Comparison of ENCODE assay signal across 29 cellular contexts in genomic region chr6:83908813-83909212, GRCh38. TPM values are rescaled to one million over a fixed set of nuclear protein-coding genes. Genes with fewer than 3 reads are reported as not detected.
DNase-seq lines count a peak whose midpoint lies in the region; ATAC-seq, FAIRE-seq and TF ChIP-seq lines count a peak whose summit lies in the region.
"Had no signal": no experiment of that assay in that cellular context is flagged by ENCODE, and none has a peak within 500 bp of the region (broad histone marks: within the 10 kb centered on the region; RNA-seq: fewer than 3 reads in every experiment).

No MANE protein-coding gene starts in this region.

- POLR2A ChIA-PET in RWPE1 (lab: Yijun Ruan, JAX; ENCODE audit: low non-redundant PET), result no interaction called here
- POLR2A ChIA-PET in endothelial cell of umbilical vein (lab: Charles Lee), result no interaction called here

- CTCF ChIA-PET in RWPE1 (lab: Yijun Ruan, JAX) (no interaction called here), endothelial cell of umbilical vein (lab: Charles Lee) (no interaction called here)

- TF ChIP-seq CTCF in RWPE1 (conservative IDR thresholded peaks at IDR 0.05; ENCODE audit: low read depth) (no peak), endothelial cell of umbilical vein (IDR thresholded peaks at IDR 0.05; ENCODE audit: extremely low read depth in 1 of 2, insufficient read depth in 1 of 2, low read depth in 1 of 2, low read length in 2 of 2) (no peak)

- peaks cover 3% of the 10 kb centered on the region for H3K79me2 ChIP-seq in endothelial cell of umbilical vein (ENCODE audit: control insufficient read depth, insufficient read depth, low read length)

- no peak overlapping the region for H3K4me3 ChIP-seq in endothelial cell of umbilical vein (replicated peaks in 1 of 3; ENCODE audit: insufficient read depth in 1 of 3, low read depth in 1 of 3, low read length in 3 of 3)
- H3K4me3 ChIP-seq: ascending aorta, esophagus squamous epithelium, gastroesophageal sphincter, lower lobe of right lung, PC-9, stomach, tibial artery had no signal

- no peaks in the 10 kb centered on the region for H3K36me3 ChIP-seq in endothelial cell of umbilical vein (ENCODE audit: control insufficient read depth in 2 of 2, extremely low read depth in 1 of 2, insufficient read depth in 2 of 2, low read length in 2 of 2)
- H3K36me3 ChIP-seq: ascending aorta, gastroesophageal sphincter, tibial artery had no signal

- H3K27me3 ChIP-seq in endothelial cell of umbilical vein (ENCODE audit: control insufficient read depth in 2 of 2, insufficient read depth in 2 of 2, low read length in 2 of 2), result no peaks in the 10 kb centered on the region
- H3K27me3 ChIP-seq: ascending aorta, esophagus squamous epithelium, gastroesophageal sphincter, stomach, tibial artery had no signal

- DNase-seq in H54 (ENCODE audit: insufficient read length, low spot score) (peak; percentile 4), RWPE1 (ENCODE audit: low spot score) (peak; percentile 8), endothelial cell of umbilical vein (ENCODE audit: low read depth, low spot score) (peak; percentile 19), renal cortical epithelial cell (ENCODE audit: low read depth) (peak; percentile 1), SHP77 treated with DMSO at 0.1 percent for 48 hours (lab: John Stamatoyannopoulos, UW) (no peak)
- DNase-seq: activated CD4-positive, alpha-beta T cell treated with anti-CD3 and anti-CD28 coated beads, Interleukin-2, amount 50 U/mL, for 48 hours; activated CD4-positive, CD25-positive, alpha-beta regulatory T cell; activated CD8-positive, alpha-beta memory T cell treated with anti-CD3 and anti-CD28 coated beads, Interleukin-2, amount 50 U/mL, for 48 hours; CD4-positive, alpha-beta memory T cell; effector memory CD4-positive, alpha-beta T cell; esophagus squamous epithelium; GF-D8; islet precursor cell; lower lobe of right lung; NCI-H2029 treated with DMSO at 0.1 percent for 48 hours; NCI-H446 treated with DMSO at 0.1 percent for 48 hours; PC-9; SIG-M5; stomach; T-cell; tibial artery had no signal

- no peaks in the 10 kb centered on the region for H3K4me1 ChIP-seq in endothelial cell of umbilical vein (ENCODE audit: control insufficient read depth, extremely low read depth, insufficient read depth, low read length)
- H3K4me1 ChIP-seq: esophagus squamous epithelium, gastroesophageal sphincter, lower lobe of right lung, stomach had no signal

- dilution Hi-C loops in endothelial cell of umbilical vein (cut with MboI; ENCODE audit: extremely low pct_ligation_motif_present, low sequenced_read_pairs), result no loop called here

- no peaks in the 10 kb centered on the region for H3K9me1 ChIP-seq in endothelial cell of umbilical vein (replicated peaks; ENCODE audit: control insufficient read depth, extremely low read depth, insufficient read depth, low read length)

- H3K9ac ChIP-seq in endothelial cell of umbilical vein (replicated peaks; ENCODE audit: extremely low read depth, insufficient read depth, low read length), result no peak overlapping the region

- peak; percentile 91 for FAIRE-seq in H54 (lab: Jason Lieb, UNC)
- FAIRE-seq in endothelial cell of umbilical vein (lab: Jason Lieb, UNC), result no peak

- TF ChIP-seq POLR2A in H54 (IDR thresholded peaks at IDR 0.05; ENCODE audit: low read depth, low read length), result no peak
- TF ChIP-seq POLR2A in endothelial cell of umbilical vein (IDR thresholded peaks at IDR 0.05; ENCODE audit: low read depth, low read length), result no peak

- no peak overlapping the region for H3K4me2 ChIP-seq in endothelial cell of umbilical vein (ENCODE audit: insufficient read depth, low read length)
- H3K4me2 ChIP-seq: PC-9 had no signal

- no peak for ATAC-seq in GM21529 (IDR thresholded peaks at IDR 0.05; ENCODE audit: unreplicated experiment)
- no peak for ATAC-seq in HG03442 (IDR thresholded peaks at IDR 0.05; ENCODE audit: unreplicated experiment)
- ATAC-seq: activated T-helper 17 cell treated with anti-CD3 and anti-CD28 coated beads, Interleukin-2, amount 50 U/mL, for 72 hours; gastroesophageal sphincter; HCT116; lower lobe of right lung; T-cell had no signal

- no peak overlapping the region for H2AFZ ChIP-seq in endothelial cell of umbilical vein (ENCODE audit: low read depth, low read length)
- H2AFZ ChIP-seq: PC-9 had no signal

- BruUV-seq in endothelial cell of umbilical vein (replicated peaks; lab: Mats Ljungman, UMichigan), result no TSS peak

- no peaks in the 10 kb centered on the region for H4K20me1 ChIP-seq in endothelial cell of umbilical vein (replicated peaks; ENCODE audit: control insufficient read depth, extremely low read depth, insufficient read depth, low read length)

- intact Hi-C loops in endothelial cell of umbilical vein (cut with micrococcal nuclease), result no loop called here

- H3K9me3 ChIP-seq in endothelial cell of umbilical vein (replicated peaks; ENCODE audit: control insufficient read depth, insufficient read depth, low read length), result no peaks in the 10 kb centered on the region
- H3K9me3 ChIP-seq: esophagus squamous epithelium, stomach had no signal

- H3K27ac ChIP-seq in RWPE1, result no peak overlapping the region
- no peak overlapping the region for H3K27ac ChIP-seq in endothelial cell of umbilical vein (ENCODE audit: insufficient read depth, low read depth, low read length)
- H3K27ac ChIP-seq: esophagus squamous epithelium, gastroesophageal sphincter, lower lobe of right lung, PC-9, stomach, tibial artery had no signal

TF ChIP-seq in endothelial cell of umbilical vein, 7 proteins besides CTCF, POLR2A, EP300 and RAD21:
- TF ChIP-seq GATA2 (IDR thresholded peaks at IDR 0.05; ENCODE audit: insufficient read depth, insufficient read length, low read depth, low read length), result no peak
- no peak for TF ChIP-seq FOS (IDR thresholded peaks at IDR 0.05; ENCODE audit: borderline replicate concordance, insufficient read depth, low read length)
- no peak for TF ChIP-seq MYC (IDR thresholded peaks at IDR 0.05; ENCODE audit: low read depth, low read length)
- no peak for TF ChIP-seq EZH2 (IDR thresholded peaks at IDR 0.05; ENCODE audit: borderline replicate concordance, low read depth, low read length, severe bottlenecking)
- no peak for TF ChIP-seq POLR2AphosphoS5 (IDR thresholded peaks at IDR 0.05; ENCODE audit: insufficient read depth, low read depth, low read length)
- no peak for TF ChIP-seq MAX (IDR thresholded peaks at IDR 0.05; ENCODE audit: insufficient read depth, insufficient read length)
- no peak for TF ChIP-seq JUN (IDR thresholded peaks at IDR 0.05; ENCODE audit: borderline replicate concordance, insufficient read depth, insufficient read length, low read depth)

RNA-seq across cellular contexts. Expression of gene CYB5R4, which starts 49.3 kb away (rescaled TPM):
- total RNA-seq in endothelial cell of umbilical vein (13.4 TPM in 2 replicates), renal cortical epithelial cell (15.6 and 17.1 TPM in 2 replicates)
- 2.0 and 3.1 TPM in 2 replicates for polyA plus RNA-seq in endothelial cell of umbilical vein
- polyA plus RNA-seq in endothelial cell of umbilical vein (2011; cell fraction: cytosol; rRNA removed), result 3.0 and 4.3 TPM in 2 replicates
- 3.1 and 4.2 TPM in 2 replicates for polyA plus RNA-seq in endothelial cell of umbilical vein (2011; cell fraction: nucleus; rRNA removed)
- 13.1 and 14.7 TPM in 2 replicates for polyA plus RNA-seq in endothelial cell of umbilical vein (2012)
- 2.9 and 3.4 TPM in 2 replicates for polyA minus RNA-seq in endothelial cell of umbilical vein
- polyA minus RNA-seq in endothelial cell of umbilical vein (2011; cell fraction: cytosol; rRNA and poly(A)+ RNA removed), result 2.4 TPM
- 13.7 and 15.1 TPM in 2 replicates for polyA minus RNA-seq in endothelial cell of umbilical vein (2011; cell fraction: nucleus; rRNA and poly(A)+ RNA removed)

RNA-seq across cellular contexts. Expression of gene RIPPLY2, which starts 55.7 kb away (rescaled TPM):
- 0.53 TPM in 1 of 2 replicates, not detected in the other for total RNA-seq in endothelial cell of umbilical vein
- 0.25 TPM in 1 of 2 replicates, not detected in the other for polyA plus RNA-seq in endothelial cell of umbilical vein
- polyA plus RNA-seq in endothelial cell of umbilical vein (2011; cell fraction: cytosol; rRNA removed), result 0.25 TPM in 1 of 2 replicates, not detected in the other
- polyA plus RNA-seq in endothelial cell of umbilical vein (2011; cell fraction: nucleus; rRNA removed), result 0.18 TPM in 1 of 2 replicates, not detected in the other
- not detected in 2 replicates for polyA plus RNA-seq in endothelial cell of umbilical vein (2012)
- not detected in 2 replicates for polyA minus RNA-seq in endothelial cell of umbilical vein
- not detected for polyA minus RNA-seq in endothelial cell of umbilical vein (2011; cell fraction: cytosol; rRNA and poly(A)+ RNA removed)
- not detected in 2 replicates for polyA minus RNA-seq in endothelial cell of umbilical vein (2011; cell fraction: nucleus; rRNA and poly(A)+ RNA removed)
- not detected in 2 replicates for total RNA-seq in renal cortical epithelial cell
- total RNA-seq: activated T-helper 17 cell treated with anti-CD3 and anti-CD28 coated beads, Interleukin-2, amount 50 U/mL, for 72 hours; ascending aorta; CD4-positive, alpha-beta memory T cell; chondrocyte; lower lobe of right lung; PC-9; progenitor cell of endocrine pancreas; stomach; T-cell had no signal
- polyA plus RNA-seq: CD4-positive, alpha-beta memory T cell had no signal
